Comparison of ENCODE assay signal across 22 cellular contexts in genomic region chr18:61602836-61603235, GRCh38.
DNase-seq lines count a peak whose midpoint lies in the region; ATAC-seq and TF ChIP-seq lines count a peak whose summit lies in the region.
"Had no signal": no experiment of that assay in that cellular context is flagged by ENCODE, and none has a peak within 500 bp of the region (broad histone marks: within the 10 kb centered on the region; RNA-seq: fewer than 3 reads in every experiment).

No MANE protein-coding gene starts in this region.

- no peaks in the 10 kb centered on the region for H3K9me3 Mint-ChIP-seq in HFFc6
- no peaks in the 10 kb centered on the region for H3K9me3 Mint-ChIP-seq in naive thymus-derived CD8-positive, alpha-beta T cell
- H3K9me3 Mint-ChIP-seq: natural killer cell had no signal

- H2AFZ ChIP-seq in mesenchymal stem cell (ENCODE audit: low read depth, low read length) (no peak overlapping the region), mammary epithelial cell (ENCODE audit: low read depth, low read length) (no peak overlapping the region), Karpas-422 (ENCODE audit: low read length) (no peak overlapping the region)

- no peak overlapping the region for H2AK5ac ChIP-seq in mesenchymal stem cell (ENCODE audit: low read length, severe bottlenecking)

- in situ Hi-C loops in mammary epithelial cell (cut with MboI; ENCODE audit: low sequenced_read_pairs in 2 of 2) = no loop called here

- H3K23ac ChIP-seq in mesenchymal stem cell (ENCODE audit: low read length in 2 of 2) = no peak overlapping the region

- POLR2A ChIA-PET in naive thymus-derived CD8-positive, alpha-beta T cell (lab: Charles Lee) = no interaction called here

- WGBS in mesenchymal stem cell = no CpG with 5 or more reads among the region's 2 CpGs
- WGBS in mammary epithelial cell (ENCODE audit: low coverage, missing lambda C conversion rate) = 100% methylated on average over 2 of the region's 2 CpGs

- peak overlapping the region; percentile 27 for H4K8ac ChIP-seq in mesenchymal stem cell (ENCODE audit: low read length)

- peak overlapping the region; percentile 38 for H3K4me3 Mint-ChIP-seq in HFFc6
- H3K4me3 Mint-ChIP-seq in naive thymus-derived CD8-positive, alpha-beta T cell = no peak overlapping the region
- H3K4me3 Mint-ChIP-seq: natural killer cell had no signal

- BruUV-seq in mammary epithelial cell (replicated peaks; lab: Mats Ljungman, UMichigan) = no TSS peak

- no peaks in the 10 kb centered on the region; the same call in 1 of the 2 replicates for H3K27me3 Mint-ChIP-seq in HFFc6 (ENCODE audit: insufficient read depth)
- H3K27me3 Mint-ChIP-seq in naive thymus-derived CD8-positive, alpha-beta T cell = peaks cover 27 to 65% (median 40%) of the 10 kb centered on the region in 5 donors

- H3K36me3 Mint-ChIP-seq in HFFc6 (ENCODE audit: low read depth) = peaks cover 57% of the 10 kb centered on the region
- no peaks in the 10 kb centered on the region for H3K36me3 Mint-ChIP-seq in naive thymus-derived CD8-positive, alpha-beta T cell
- H3K36me3 Mint-ChIP-seq: natural killer cell had no signal

- H4K20me1 ChIP-seq in mammary epithelial cell (ENCODE audit: insufficient read depth, low read length) (no peaks in the 10 kb centered on the region), Karpas-422 (ENCODE audit: insufficient read depth, low read depth, low read length) (no peaks in the 10 kb centered on the region)

- peak; percentile 59 for DNase-seq in AG10803 (ENCODE audit: low read depth)
- peak; percentile 52 for DNase-seq in HFFc6
- DNase-seq in dermis blood vessel endothelial cell = peak; percentile 51
- peak; percentile 33 for DNase-seq in mesenchymal stem cell
- DNase-seq in mammary epithelial cell = no peak
- no peak for DNase-seq in Karpas-422
- no peak for DNase-seq in naive thymus-derived CD8-positive, alpha-beta T cell
- DNase-seq: activated CD4-positive, alpha-beta T cell treated with anti-CD3 and anti-CD28 coated beads for 4 hours; activated naive CD4-positive, alpha-beta T cell treated with anti-CD3 and anti-CD28 coated beads, Interleukin-2, amount 50 U/mL, for 16 hours; activated T-cell treated with anti-CD3 and anti-CD28 coated beads, Interleukin-2, amount 50 U/mL, for 48 hours; caudate nucleus; dorsolateral prefrontal cortex; gastrocnemius medialis; Kasumi-1; natural killer cell; NCI-H187 treated with DMSO at 0.1 percent for 48 hours; NCI-H226; right lobe of liver; SIG-M5; upper lobe of right lung had no signal

- H3K4me1 ChIP-seq in mesenchymal stem cell (ENCODE audit: control insufficient read depth, insufficient read depth, low read depth, low read length) (peaks cover 3% of the 10 kb centered on the region), mammary epithelial cell (ENCODE audit: insufficient read depth, low read length) (peaks cover 24% of the 10 kb centered on the region), Karpas-422 (ENCODE audit: low read length) (no peaks in the 10 kb centered on the region)
- H3K4me1 ChIP-seq: right lobe of liver had no signal

- H3K4me3 ChIP-seq in AG10803 (ENCODE audit: low read length) (no peak overlapping the region), mesenchymal stem cell (ENCODE audit: insufficient read depth in 1 of 2, low read depth in 1 of 2, low read length in 2 of 2) (no peak overlapping the region), mammary epithelial cell (replicated peaks in 1 of 3; ENCODE audit: insufficient read depth in 1 of 3, low read depth in 2 of 3, low read length in 3 of 3) (no peak overlapping the region), Karpas-422 (ENCODE audit: low read length) (no peak overlapping the region)
- H3K4me3 ChIP-seq: dorsolateral prefrontal cortex, gastrocnemius medialis, right lobe of liver, upper lobe of right lung had no signal

- H3K79me2 ChIP-seq in mammary epithelial cell (ENCODE audit: insufficient read depth, low read length) = peaks cover 53% of the 10 kb centered on the region
- no peaks in the 10 kb centered on the region for H3K79me2 ChIP-seq in Karpas-422 (ENCODE audit: low read length)

- H3K27ac Mint-ChIP-seq in HFFc6 = peak overlapping the region; percentile 94
- H3K27ac Mint-ChIP-seq in naive thymus-derived CD8-positive, alpha-beta T cell = no peak overlapping the region
- H3K27ac Mint-ChIP-seq: natural killer cell had no signal

- intact Hi-C loops in mammary epithelial cell (cut with micrococcal nuclease) = loop anchor here (10.0 kb wide), 1 partner anchor 392 kb away; no protein-coding TSS in a partner anchor

- H3K79me1 ChIP-seq in mesenchymal stem cell (replicated peaks; ENCODE audit: low read length, poor library complexity, severe bottlenecking) = peaks cover 16% of the 10 kb centered on the region

- H3K36me3 ChIP-seq in mesenchymal stem cell (ENCODE audit: control insufficient read depth in 1 of 2, insufficient read depth in 2 of 2, low read depth in 1 of 2, low read length in 2 of 2) (no peaks in the 10 kb centered on the region), mammary epithelial cell (ENCODE audit: insufficient read depth, low read length) (peaks cover 11% of the 10 kb centered on the region), Karpas-422 (ENCODE audit: insufficient read depth, low read length) (no peaks in the 10 kb centered on the region)
- H3K36me3 ChIP-seq: gastrocnemius medialis, right lobe of liver, upper lobe of right lung had no signal

- CTCF ChIA-PET in mammary epithelial cell (lab: Charles Lee; ENCODE audit: low non-redundant PET) = interaction anchor here (0.9 kb wide), 1 partner anchor 1640 kb away, joined by 10 read pairs; no protein-coding TSS in a partner anchor

- H2BK120ac ChIP-seq in mesenchymal stem cell (ENCODE audit: low read depth, low read length) = no peak overlapping the region

- H3K9me2 ChIP-seq in Karpas-422 (replicated peaks; ENCODE audit: insufficient read depth, low read length) = no peaks in the 10 kb centered on the region

- dilution Hi-C loops in mammary epithelial cell (cut with HindIII; ENCODE audit: low sequenced_read_pairs) = no loop called here

- peaks cover 96% of the 10 kb centered on the region for H3K4me1 Mint-ChIP-seq in HFFc6 (ENCODE audit: low read depth)
- H3K4me1 Mint-ChIP-seq in naive thymus-derived CD8-positive, alpha-beta T cell = no peaks in the 10 kb centered on the region
- H3K4me1 Mint-ChIP-seq: natural killer cell had no signal

- no peak overlapping the region for H2BK5ac ChIP-seq in mesenchymal stem cell (ENCODE audit: low read depth, low read length, poor library complexity, severe bottlenecking)

- H3K27me3 ChIP-seq in mesenchymal stem cell (ENCODE audit: control insufficient read depth in 1 of 2, insufficient read depth in 1 of 2, low read length in 2 of 2) (no peaks in the 10 kb centered on the region), mammary epithelial cell (ENCODE audit: insufficient read depth, low read length) (no peaks in the 10 kb centered on the region), Karpas-422 (ENCODE audit: low read length) (no peaks in the 10 kb centered on the region)
- H3K27me3 ChIP-seq: gastrocnemius medialis, right lobe of liver, upper lobe of right lung had no signal

- peak overlapping the region; percentile 10 for H3K27ac ChIP-seq in mesenchymal stem cell (ENCODE audit: low read length, poor library complexity, severe bottlenecking)
- H3K27ac ChIP-seq in mammary epithelial cell (ENCODE audit: insufficient read depth, low read depth, low read length) = no peak overlapping the region
- no peak overlapping the region for H3K27ac ChIP-seq in Karpas-422 (ENCODE audit: low read length)
- H3K27ac ChIP-seq: C4-2B, dorsolateral prefrontal cortex, gastrocnemius medialis, right lobe of liver, upper lobe of right lung had no signal

- H3K9ac ChIP-seq in mesenchymal stem cell (ENCODE audit: low read length) (no peak overlapping the region), mammary epithelial cell (ENCODE audit: insufficient read depth, low read length) (no peak overlapping the region), Karpas-422 (ENCODE audit: low read length) (no peak overlapping the region)

- no peak for ATAC-seq in naive thymus-derived CD8-positive, alpha-beta T cell
- no peak for ATAC-seq in GM18498 (IDR thresholded peaks at IDR 0.05; ENCODE audit: unreplicated experiment)
- ATAC-seq: gastrocnemius medialis, natural killer cell, right lobe of liver, upper lobe of right lung had no signal

- no peak overlapping the region for H3K4me2 ChIP-seq in mesenchymal stem cell (ENCODE audit: low read length, poor library complexity, severe bottlenecking)
- H3K4me2 ChIP-seq in mammary epithelial cell (ENCODE audit: insufficient read depth, low read depth, low read length) = no peak overlapping the region
- H3K4me2 ChIP-seq in Karpas-422 (ENCODE audit: low read depth, low read length, poor library complexity, severe bottlenecking) = no peak overlapping the region

- H3K4ac ChIP-seq in mesenchymal stem cell (ENCODE audit: low read depth in 1 of 2, low read length in 2 of 2) = peak overlapping the region in 1 of 2 experiments; percentile 21

- H2BK15ac ChIP-seq in mesenchymal stem cell (ENCODE audit: low read depth, poor library complexity, severe bottlenecking) = no peak overlapping the region

- H3K9me3 ChIP-seq in mesenchymal stem cell (ENCODE audit: control insufficient read depth, low read length) = no peaks in the 10 kb centered on the region
- no peaks in the 10 kb centered on the region for H3K9me3 ChIP-seq in mammary epithelial cell (replicated peaks; ENCODE audit: insufficient read depth, low read length)
- H3K9me3 ChIP-seq in Karpas-422 (ENCODE audit: low read length) = no peaks in the 10 kb centered on the region
- H3K9me3 ChIP-seq: gastrocnemius medialis, right lobe of liver, upper lobe of right lung had no signal

- H4K91ac ChIP-seq in mesenchymal stem cell (ENCODE audit: low read length) = no peak overlapping the region

- no peak for TF ChIP-seq CTCF in AG10803 (conservative IDR thresholded peaks at IDR 0.05; ENCODE audit: low read length)
- TF ChIP-seq CTCF in HFFc6 (IDR thresholded peaks at IDR 0.05) = no peak
- no peak for TF ChIP-seq CTCF in mammary epithelial cell (conservative IDR thresholded peaks at IDR 0.05 in 1 of 2, IDR thresholded peaks at IDR 0.05 in 1 of 2; ENCODE audit: extremely low read depth in 1 of 2, insufficient read depth in 1 of 2, low read depth in 1 of 2, low read length in 2 of 2)

- H2BK12ac ChIP-seq in mesenchymal stem cell (ENCODE audit: low read length in 2 of 2) = peak overlapping the region; percentile 66 to 85

- no peak overlapping the region for H3K18ac ChIP-seq in mesenchymal stem cell (ENCODE audit: low read depth in 1 of 2, low read length in 2 of 2)

- H3K14ac ChIP-seq in mesenchymal stem cell (ENCODE audit: low read length in 2 of 2) = no peak overlapping the region

Comparison
In these comparisons a context has a peak if more than half of its experiments do, and no peak if none do; other contexts are left out.
1. DNase-seq: peak in AG10803 (single experiment), HFFc6 (single experiment), dermis blood vessel endothelial cell (single experiment) and mesenchymal stem cell (single experiment); none in mammary epithelial cell (single experiment), Karpas-422 (single experiment) and naive thymus-derived CD8-positive, alpha-beta T cell (0 of 10).